ENCODE assay signal across 22 cellular contexts in genomic region chr5:123095694-123096120, GRCh38. TPM values are rescaled to one million over a fixed set of nuclear protein-coding genes. Genes with fewer than 3 reads are reported as not detected.
DNase-seq lines count a peak whose midpoint lies in the region; FAIRE-seq and TF ChIP-seq lines count a peak whose summit lies in the region.
"Had no signal": no experiment of that assay in that cellular context is flagged by ENCODE, and none has a peak within 500 bp of the region (broad histone marks: within the 10 kb centered on the region; RNA-seq: fewer than 3 reads in every experiment).

No MANE protein-coding gene starts in this region.

- DNase-seq in GM13977 (ENCODE audit: low spot score) (peak; percentile 25), coronary artery (ENCODE audit: low spot score) (no peak), trophoblast cell (no peak), NCI-H2196 treated with DMSO at 0.1 percent for 48 hours (lab: John Stamatoyannopoulos, UW; ENCODE audit: unreplicated experiment) (no peak), small intestine (no peak), NOMO-1 treated with DMSO at 0.1 percent for 48 hours (lab: John Stamatoyannopoulos, UW; ENCODE audit: unreplicated experiment) (no peak)
- no peak for DNase-seq in activated CD8-positive, alpha-beta memory T cell treated with anti-CD3 and anti-CD28 coated beads for 24 hours
- DNase-seq: activated CD4-positive, alpha-beta T cell treated with anti-CD3 and anti-CD28 coated beads for 4 hours; activated CD8-positive, alpha-beta memory T cell treated with anti-CD3 and anti-CD28 coated beads, Interleukin-2, amount 50 U/mL, for 4 hours; activated effector memory CD4-positive, alpha-beta T cell treated with anti-CD3 and anti-CD28 coated beads, Interleukin-2, amount 50 U/mL, for 16 hours; GDM1; HCEC 1CT; naive thymus-derived CD8-positive, alpha-beta T cell; NCI-H2081; NK-92 treated with Interleukin-12 subunit alpha and Interleukin-12 subunit beta, amount 100 ng/mL, for 24 hours; spleen; stimulated activated CD4-positive, alpha-beta T cell treated with anti-CD3 and anti-CD28 coated beads, Interleukin-4, amount 100 ng/mL, for 4 hours had no signal

- peak overlapping the region; percentile 67 for H3K4me2 ChIP-seq in trophoblast cell (ENCODE audit: low read length)

- H3K4me3 ChIP-seq in coronary artery (peak overlapping the region; percentile 91), iPS-20b (ENCODE audit: low read length) (peak overlapping the region; percentile 62; the same call in 1 of the 2 replicates), trophoblast cell (ENCODE audit: low read depth, low read length) (no peak overlapping the region), small intestine (ENCODE audit: low read depth in 1 of 2, low read length in 2 of 2) (no peak overlapping the region)
- H3K4me3 ChIP-seq: K562 had no signal

- no peak overlapping the region for H3K18ac ChIP-seq in trophoblast cell (ENCODE audit: low read length)

- H3K27me3 ChIP-seq in iPS-20b (ENCODE audit: insufficient read depth, low read length) (peaks cover 100% of the 10 kb centered on the region), trophoblast cell (ENCODE audit: insufficient read depth, low read length) (peaks cover 64% of the 10 kb centered on the region), small intestine (ENCODE audit: control insufficient read depth in 2 of 2, insufficient read depth in 2 of 2, low read length in 2 of 2) (peaks cover 5 to 46% of the 10 kb centered on the region in 2 donors)

- H3K9me3 ChIP-seq in iPS-20b (ENCODE audit: insufficient read depth, low read depth, low read length) (no peaks in the 10 kb centered on the region), trophoblast cell (ENCODE audit: insufficient read depth, low read depth, low read length) (peaks cover under 1% of the 10 kb centered on the region), small intestine (ENCODE audit: control insufficient read depth, low read depth) (no peaks in the 10 kb centered on the region)
- H3K9me3 ChIP-seq: psoas muscle, spleen had no signal

- WGBS in trophoblast cell (ENCODE audit: extremely low coverage, insufficient coverage, insufficient read length), result no CpG with 5 or more reads among the region's 12 CpGs
- 37 to 64% (median 56%) methylated on average over 12 of the region's 12 CpGs for WGBS in small intestine, 3 donors

- peaks cover 6% of the 10 kb centered on the region for H3K79me1 ChIP-seq in trophoblast cell (ENCODE audit: low read length)

- H3K14ac ChIP-seq in trophoblast cell (ENCODE audit: low read length), result no peak overlapping the region

- H2AFZ ChIP-seq in trophoblast cell (ENCODE audit: insufficient read depth, low read length, poor library complexity), result peak overlapping the region; percentile 52

- TF ChIP-seq CTCF in GM13977 (IDR thresholded peaks at IDR 0.05; ENCODE audit: extremely low read depth, insufficient read depth, missing control alignments) (no peak), coronary artery (IDR thresholded peaks at IDR 0.05) (no peak)

- H2BK12ac ChIP-seq in trophoblast cell (ENCODE audit: low read length), result no peak overlapping the region

- H2BK120ac ChIP-seq in trophoblast cell (ENCODE audit: insufficient read depth, low read length, poor library complexity), result no peak overlapping the region

- no peak overlapping the region for H3K4ac ChIP-seq in trophoblast cell (ENCODE audit: low read depth, low read length)

- no peak overlapping the region for H4K91ac ChIP-seq in trophoblast cell (ENCODE audit: low read depth, low read length)

- no peak overlapping the region for H2BK5ac ChIP-seq in trophoblast cell (ENCODE audit: low read depth, low read length, poor library complexity)

- H3K4me1 ChIP-seq in iPS-20b (ENCODE audit: insufficient read depth, low read length) (peaks cover 19% of the 10 kb centered on the region), trophoblast cell (ENCODE audit: control insufficient read depth in 1 of 2, insufficient read depth in 2 of 2, low read length in 2 of 2) (peaks cover 13 to 33% of the 10 kb centered on the region in 2 experiments), small intestine (ENCODE audit: control insufficient read depth in 2 of 2, insufficient read depth in 1 of 2, low read depth in 1 of 2, low read length in 1 of 2) (no peaks in the 10 kb centered on the region)

- in situ Hi-C loops in GM13977 (cut with MboI; ENCODE audit: low pct_unique_long_range_greater_than_20kb, low sequenced_read_pairs, unreplicated experiment), result no loop called here

- H3K36me3 ChIP-seq in iPS-20b (ENCODE audit: insufficient read depth, low read depth, low read length), result no peaks in the 10 kb centered on the region
- no peaks in the 10 kb centered on the region for H3K36me3 ChIP-seq in trophoblast cell (ENCODE audit: control insufficient read depth in 1 of 2, insufficient read depth in 2 of 2, low read length in 2 of 2)
- H3K36me3 ChIP-seq in small intestine (ENCODE audit: control insufficient read depth in 2 of 2, insufficient read depth in 2 of 2, low read length in 2 of 2), result no peaks in the 10 kb centered on the region
- H3K36me3 ChIP-seq: spleen had no signal

- no peaks in the 10 kb centered on the region for H3K79me2 ChIP-seq in trophoblast cell (ENCODE audit: control insufficient read depth, insufficient read depth, low read length, poor library complexity)

- FAIRE-seq in small intestine (lab: Jason Lieb, UNC), result no peak
- FAIRE-seq: K562, TTC549 had no signal

- no peak overlapping the region for H4K12ac ChIP-seq in trophoblast cell (ENCODE audit: low read depth, low read length)

- no peak overlapping the region for H3K9ac ChIP-seq in iPS-20b (ENCODE audit: low read depth, low read length)
- H3K9ac ChIP-seq in trophoblast cell (ENCODE audit: low read length), result no peak overlapping the region

- peak overlapping the region; percentile 49 for H4K8ac ChIP-seq in trophoblast cell (ENCODE audit: low read depth, low read length)

- H2AK5ac ChIP-seq in trophoblast cell (ENCODE audit: low read length), result no peak overlapping the region

- no peak overlapping the region for H3K23ac ChIP-seq in trophoblast cell (ENCODE audit: low read length)

- H3K27ac ChIP-seq in coronary artery (peak overlapping the region; percentile 78 to 83), iPS-20b (ENCODE audit: low read length) (no peak overlapping the region), trophoblast cell (ENCODE audit: low read depth, low read length) (no peak overlapping the region), small intestine (ENCODE audit: low read depth in 1 of 2, low read length in 1 of 2) (no peak overlapping the region)
- H3K27ac ChIP-seq: C4-2B, psoas muscle, spleen had no signal

RNA-seq across cellular contexts. Expression of gene PRDM6, which starts 6.7 kb away (rescaled TPM):
- 1.8 and 2.2 TPM in 2 replicates for polyA plus RNA-seq in trophoblast cell (2013)
- polyA plus RNA-seq in small intestine, result under 1 TPM in 2 of 3 donors, not detected in 1; 0.34 to 0.54 TPM
- polyA plus RNA-seq: naive thymus-derived CD8-positive, alpha-beta T cell had no signal

RNA-seq across cellular contexts. Expression of gene PPIC, which starts 59.2 kb away (rescaled TPM):
- 37.1 and 38.1 TPM in 2 replicates for polyA plus RNA-seq in trophoblast cell (2013)
- 10 to 100 TPM; 23.0 to 46.4 (median 34.0) TPM for polyA plus RNA-seq in small intestine
- polyA plus RNA-seq: naive thymus-derived CD8-positive, alpha-beta T cell had no signal

Comparison
In these comparisons a context has a peak if more than half of its experiments do, and no peak if none do; other contexts are left out.
1. H3K27ac ChIP-seq: peak in coronary artery (2 of 2); none in iPS-20b (single experiment), trophoblast cell (single experiment) and small intestine (0 of 2).
2. H3K4me3 ChIP-seq: peak in coronary artery (single experiment) and iPS-20b (single experiment); none in trophoblast cell (single experiment) and small intestine (0 of 2).